Comparison of ENCODE assay signal across 22 cellular contexts in the genomic region with DNA sequence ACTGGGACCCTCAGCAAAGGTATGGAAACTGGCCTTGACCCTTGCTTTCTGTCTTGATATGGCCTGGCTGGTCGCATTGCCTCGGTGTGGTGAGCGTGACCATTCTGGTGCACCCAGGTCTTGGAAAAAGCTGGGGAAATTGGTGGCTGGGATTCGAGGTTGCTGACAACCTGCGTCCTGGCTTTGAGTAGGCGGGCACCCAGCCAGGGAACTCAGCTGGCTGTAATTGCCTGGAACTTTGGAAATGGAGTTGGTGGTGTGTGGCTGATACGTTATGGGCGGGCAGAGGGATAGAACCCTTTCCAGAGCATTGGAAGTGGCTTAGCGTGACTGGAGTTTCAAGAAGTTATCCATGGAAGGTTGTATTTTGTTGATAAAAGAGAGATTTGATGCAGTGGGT. TPM values are rescaled to one million over a fixed set of nuclear protein-coding genes. Genes with fewer than 3 reads are reported as not detected.
A peak's percentile ranks its signal among the peaks of the same experiment; 100 is the strongest.
DNase-seq lines count a peak whose midpoint lies in the region; ATAC-seq and TF ChIP-seq lines count a peak whose summit lies in the region.
"Had no signal": no experiment of that assay in that cellular context is flagged by ENCODE, and none has a peak within 500 bp of the region (broad histone marks: within the 10 kb centered on the region; RNA-seq: fewer than 3 reads in every experiment).

No MANE protein-coding gene starts in this region.

- no peaks in the 10 kb centered on the region for H3K36me3 Mint-ChIP-seq in CD14-positive monocyte
- H3K36me3 Mint-ChIP-seq: immature natural killer cell had no signal

- peak overlapping the region in 7 of 8 donors; percentile 16 to 49 (median 29) for H3K4me3 ChIP-seq in spleen
- H3K4me3 ChIP-seq: adrenal gland, lung had no signal

- DNase-seq in CD14-positive monocyte (ENCODE audit: low spot score), result no peak
- DNase-seq in NCI-H1105 treated with DMSO at 0.1 percent for 48 hours (lab: John Stamatoyannopoulos, UW), result peak; percentile 48
- DNase-seq in left ventricle myocardium superior, result peak; percentile 74
- DNase-seq in spleen, result no peak
- no peak for DNase-seq in NAMALWA (ENCODE audit: low spot score)
- no peak for DNase-seq in activated CD4-positive, alpha-beta T cell treated with anti-CD3 and anti-CD28 coated beads for 1 hour
- DNase-seq: activated CD4-positive, alpha-beta T cell treated with anti-CD3 and anti-CD28 coated beads, Interleukin-2, amount 50 U/mL, for 4 hours; activated gamma-delta T cell treated with Interleukin-2 at 50 U/mL for 16 hours; adrenal gland; Calu3; immature natural killer cell; NCI-H1417 treated with DMSO at 0.1 percent for 48 hours; NK-92 treated with Interleukin-12 subunit alpha and Interleukin-12 subunit beta, amount 100 ng/mL, for 24 hours had no signal

- H3K4me3 Mint-ChIP-seq in CD14-positive monocyte, result no peak overlapping the region
- H3K4me3 Mint-ChIP-seq: immature natural killer cell had no signal

- no peak for ATAC-seq in left ventricle myocardium superior
- no peak for ATAC-seq in GM18907 (IDR thresholded peaks at IDR 0.05; ENCODE audit: unreplicated experiment)
- ATAC-seq: Panc1 had no signal

- H3K27me3 ChIP-seq in spleen (replicated peaks in 1 of 7), result peaks cover 0 to 34% (median 0%) of the 10 kb centered on the region in 7 donors
- H3K27me3 ChIP-seq: adrenal gland had no signal

- peak overlapping the region in 5 of 8 donors; percentile 44 to 65 (median 52) for H3K27ac ChIP-seq in spleen

- H3K36me3 ChIP-seq in spleen, result no peaks in the 10 kb centered on the region
- H3K36me3 ChIP-seq: adrenal gland had no signal

- TF ChIP-seq CTCF in CD14-positive monocyte (IDR thresholded peaks at IDR 0.05), result no peak
- TF ChIP-seq CTCF in spleen (IDR thresholded peaks at IDR 0.05 in 8 of 11, conservative IDR thresholded peaks at IDR 0.05 in 3 of 11), result no peak

- no peaks in the 10 kb centered on the region for H3K9me3 ChIP-seq in spleen
- H3K9me3 ChIP-seq: adrenal gland had no signal

- H3K4me1 Mint-ChIP-seq in CD14-positive monocyte, result peaks cover 61% of the 10 kb centered on the region
- H3K4me1 Mint-ChIP-seq: immature natural killer cell had no signal

- intact Hi-C loops in CD14-positive monocyte (cut with micrococcal nuclease), result loop anchor here in 1 of 2 donors (5.0 kb wide), 2 partner anchors 33 to 87 kb away; partner anchors contain the start of gene KCNMB1
- intact Hi-C loops in left ventricle myocardium superior (cut with micrococcal nuclease), result no loop called here
- intact Hi-C loops in spleen (cut with DNase I; ENCODE audit: low total_unique reads), result no loop called here

- peaks cover 0 to 3% (median 2%) of the 10 kb centered on the region in 3 donors for H3K27me3 Mint-ChIP-seq in CD14-positive monocyte (ENCODE audit: low read depth in 3 of 3)

- peak overlapping the region in 4 of 7 donors; percentile 5 to 71 (median 22) for H3K27ac Mint-ChIP-seq in CD14-positive monocyte
- H3K27ac Mint-ChIP-seq: immature natural killer cell had no signal

- WGBS in spleen, 5 donors, result 77 to 85% (median 80%) methylated on average over 7 to 9 of the region's 9 CpGs

- no peak for TF ChIP-seq POLR2A in spleen (IDR thresholded peaks at IDR 0.05)

- H3K4me1 ChIP-seq in spleen, result peaks cover 5 to 48% (median 34%) of the 10 kb centered on the region in 6 donors

- peaks cover 0 to 1% (median 0%) of the 10 kb centered on the region in 7 donors for H3K9me3 Mint-ChIP-seq in CD14-positive monocyte
- H3K9me3 Mint-ChIP-seq: immature natural killer cell had no signal

RNA-seq across cellular contexts. Expression of gene KCNMB1, which starts 35.2 kb away (rescaled TPM):
- polyA plus RNA-seq in CD14-positive monocyte (1 to 10 TPM in 1 of 2 donors, under 1 TPM in 1; 0.79 to 1.2 TPM), spleen (under 1 TPM; 0.63 to 0.80 (median 0.74) TPM)
- total RNA-seq in left ventricle myocardium superior (0.47 TPM), spleen (1 to 10 TPM in 3 of 7 donors, under 1 TPM in 4; 0.13 to 2.2 (median 0.97) TPM)
- total RNA-seq: bronchial epithelial cell; Calu3; dermis blood vessel endothelial cell; LHCN-M2; myocyte; SK-MEL-5; T-helper 2 cell treated with Interferon-gamma antibody and Interleukin-4, amounts not matched to agents 100 ng/mL and 5 ng/mL, for 36 hours had no signal

RNA-seq across cellular contexts. Expression of gene LCP2, which starts 56.4 kb away (rescaled TPM):
- polyA plus RNA-seq in CD14-positive monocyte (10 to 100 TPM; 52.0 to 89.5 TPM), spleen (10 to 100 TPM; 28.3 to 33.1 (median 29.3) TPM)
- total RNA-seq in left ventricle myocardium superior (7.1 TPM), spleen (100 to 1,000 TPM; 186 to 272 (median 219) TPM)
- total RNA-seq: bronchial epithelial cell, Calu3, LHCN-M2 had no signal

Comparison
In these comparisons a context has a peak if more than half of its experiments do, and no peak if none do; other contexts are left out.
1. DNase-seq: peak in NCI-H1105 treated with DMSO at 0.1 percent for 48 hours (single experiment) and left ventricle myocardium superior (single experiment); none in CD14-positive monocyte (single experiment), spleen (single experiment), NAMALWA (single experiment) and activated CD4-positive, alpha-beta T cell treated with anti-CD3 and anti-CD28 coated beads for 1 hour (single experiment).
2. RNA of gene LCP2, which starts 56.4 kb away (total RNA-seq): 186 to 272 TPM in spleen; 7.1 TPM in left ventricle myocardium superior (single experiment); every median in the first group is over 10 times any median in the second.